In genomic region chr4:31089815-31090214, GRCh38 we compare ENCODE assay signal across 9 cellular contexts.
DNase-seq lines count a peak whose midpoint lies in the region; ATAC-seq and TF ChIP-seq lines count a peak whose summit lies in the region.
"Had no signal": no experiment of that assay in that cellular context is flagged by ENCODE, and none has a peak within 500 bp of the region (broad histone marks: within the 10 kb centered on the region; RNA-seq: fewer than 3 reads in every experiment).

No MANE protein-coding gene starts in this region.

- H3K18ac ChIP-seq in IMR-90 (ENCODE audit: low read depth, low read length) = peak overlapping the region; percentile 64; the same call in 1 of the 2 replicates

- H3K9me3 Mint-ChIP-seq in progenitor cell of endocrine pancreas (ENCODE audit: low read depth) (no peaks in the 10 kb centered on the region), T-cell (peaks cover 7 to 10% (median 7%) of the 10 kb centered on the region in 3 donors)

- no peak overlapping the region for H3K9ac ChIP-seq in IMR-90 (ENCODE audit: low read depth, low read length)

- H3K4me2 ChIP-seq in IMR-90 (ENCODE audit: low read depth, low read length) = no peak overlapping the region

- in situ Hi-C loops in IMR-90 (cut with MboI; ENCODE audit: low sequenced_read_pairs) = no loop called here

- H2AFZ ChIP-seq in IMR-90 (replicated peaks; ENCODE audit: low read length, poor library complexity) = no peak overlapping the region

- no peak overlapping the region for H3K23ac ChIP-seq in IMR-90 (ENCODE audit: low read depth, low read length)

- TF ChIP-seq POLR2A in IMR-90 (IDR thresholded peaks at IDR 0.05; ENCODE audit: low read depth, low read length) (no peak), Peyer's patch (IDR thresholded peaks at IDR 0.05) (no peak)

- peak overlapping the region; percentile 8 for H2BK5ac ChIP-seq in IMR-90 (ENCODE audit: low read depth, low read length, poor library complexity, severe bottlenecking)

- H2BK120ac ChIP-seq in IMR-90 (ENCODE audit: low read depth, low read length) = peak overlapping the region; percentile 83

- peak overlapping the region; percentile 37; the same call in 1 of the 2 replicates for H4K91ac ChIP-seq in IMR-90 (ENCODE audit: insufficient read depth, low read depth, low read length)

- no peak overlapping the region for H3K14ac ChIP-seq in IMR-90 (replicated peaks; ENCODE audit: low read depth, low read length)

- H3K27me3 Mint-ChIP-seq in progenitor cell of endocrine pancreas = no peaks in the 10 kb centered on the region
- H3K27me3 Mint-ChIP-seq in T-cell = no peaks in the 10 kb centered on the region

- H3K9me3 ChIP-seq in IMR-90 (ENCODE audit: control insufficient read depth, insufficient read depth, low read length) (no peaks in the 10 kb centered on the region), Peyer's patch (no peaks in the 10 kb centered on the region)

- H3K4me1 ChIP-seq in IMR-90 (ENCODE audit: control insufficient read depth, insufficient read depth, low read length) (peaks cover 5% of the 10 kb centered on the region), Peyer's patch (no peaks in the 10 kb centered on the region)

- no TSS peak for BruUV-seq in IMR-90 (replicated peaks; lab: Mats Ljungman, UMichigan)

- peak overlapping the region; percentile 79 for H2BK20ac ChIP-seq in IMR-90 (ENCODE audit: low read depth, low read length)

- no peak overlapping the region for H3K56ac ChIP-seq in IMR-90 (ENCODE audit: extremely low read depth, insufficient read depth, low read length)

- CTCF ChIA-PET in IMR-90 (lab: Yijun Ruan, JAX) (no interaction called here), T-cell (lab: Charles Lee) (no interaction called here)

- no peak overlapping the region for H2AK9ac ChIP-seq in IMR-90 (replicated peaks; ENCODE audit: low read depth, low read length, poor library complexity)

- H3K4me3 ChIP-seq in IMR-90 (ENCODE audit: insufficient read depth, low read depth, low read length) (no peak overlapping the region), coronary artery (no peak overlapping the region), Peyer's patch (no peak overlapping the region)

- POLR2A ChIA-PET in IMR-90 (lab: Charles Lee; ENCODE audit: unreplicated experiment) (no interaction called here), T-cell (lab: Charles Lee) (interaction anchor here in 1 of 2 donors (0.6 kb wide), 1 partner anchor 10 kb away, joined by 7 read pairs; no protein-coding TSS in a partner anchor)

- peaks cover 2% of the 10 kb centered on the region; the same call in 1 of the 2 replicates for H3K9me1 ChIP-seq in IMR-90 (ENCODE audit: insufficient read depth, low read length)

- H3K79me1 ChIP-seq in IMR-90 (ENCODE audit: low read depth in 1 of 2, low read length in 2 of 2) = no peaks in the 10 kb centered on the region

- TF ChIP-seq CTCF in IMR-90 (conservative IDR thresholded peaks at IDR 0.05; ENCODE audit: low read depth, low read length) = no peak
- no peak for TF ChIP-seq CTCF in coronary artery (IDR thresholded peaks at IDR 0.05)
- no peak for TF ChIP-seq CTCF in progenitor cell of endocrine pancreas (IDR thresholded peaks at IDR 0.05; ENCODE audit: unreplicated experiment)
- TF ChIP-seq CTCF in Peyer's patch (IDR thresholded peaks at IDR 0.05) = no peak

- no peak overlapping the region for H3K4me3 Mint-ChIP-seq in progenitor cell of endocrine pancreas (ENCODE audit: low read depth)
- no peak overlapping the region for H3K4me3 Mint-ChIP-seq in T-cell

- peak overlapping the region; percentile 1; the same call in 1 of the 3 replicates for H2BK15ac ChIP-seq in IMR-90 (ENCODE audit: low read depth, low read length)

- ATAC-seq in IMR-90 (ENCODE audit: low read depth) (no peak), T-cell (replicated peaks in 1 of 4) (no peak)

- no CpG with 5 or more reads among the region's 6 CpGs for WGBS in IMR-90 (ENCODE audit: extremely low coverage in 2 of 2, insufficient read length in 1 of 2), 2 experiments

- H4K20me1 ChIP-seq in IMR-90 (ENCODE audit: insufficient read depth, low read length) = no peaks in the 10 kb centered on the region

- no peak for TF ChIP-seq RAD21 in IMR-90 (IDR thresholded peaks at IDR 0.05; ENCODE audit: low read length)

- H3K27ac Mint-ChIP-seq in progenitor cell of endocrine pancreas = peak overlapping the region; percentile 73
- no peak overlapping the region for H3K27ac Mint-ChIP-seq in T-cell

- peak overlapping the region; percentile 77; the same call in 1 of the 2 replicates for H3K4ac ChIP-seq in IMR-90 (ENCODE audit: low read depth, low read length)

- H4K5ac ChIP-seq in IMR-90 (ENCODE audit: low read depth, low read length) = no peak overlapping the region

- H4K8ac ChIP-seq in IMR-90 (ENCODE audit: low read depth in 2 of 2, low read length in 2 of 2) = peak overlapping the region in 1 of 2 experiments; percentile 59; a peak in 1 of 4 replicates

- H3K4me1 Mint-ChIP-seq in progenitor cell of endocrine pancreas (ENCODE audit: low read depth) (peaks cover 36% of the 10 kb centered on the region), T-cell (no peaks in the 10 kb centered on the region)

- intact Hi-C loops in IMR-90 (cut with micrococcal nuclease) = loop anchor here (2.0 kb wide), 1 partner anchor 373 kb away; no protein-coding TSS in a partner anchor

- dilution Hi-C loops in IMR-90 (cut with HindIII; ENCODE audit: low sequenced_read_pairs, unreplicated experiment) = no loop called here

- DNase-seq in IMR-90 (peak; percentile 57), NCI-H446 treated with DMSO at 0.1 percent for 48 hours (lab: John Stamatoyannopoulos, UW) (peak; percentile 27), coronary artery (ENCODE audit: low spot score) (no peak), progenitor cell of endocrine pancreas (ENCODE audit: low spot score, unreplicated experiment) (no peak), Peyer's patch (no peak), globus pallidus (ENCODE audit: low spot score) (no peak), GDM1 (lab: John Stamatoyannopoulos, UW) (no peak), T-cell (no peak)
- DNase-seq: activated gamma-delta T cell treated with Interleukin-2 at 50 U/mL for 16 hours had no signal

- H3K36me3 Mint-ChIP-seq in progenitor cell of endocrine pancreas (ENCODE audit: insufficient read depth) = no peaks in the 10 kb centered on the region
- no peaks in the 10 kb centered on the region for H3K36me3 Mint-ChIP-seq in T-cell

- H3K27ac ChIP-seq in IMR-90 (ENCODE audit: insufficient read depth, low read length) = no peak overlapping the region
- H3K27ac ChIP-seq in coronary artery = peak overlapping the region; percentile 47 to 63
- no peak overlapping the region for H3K27ac ChIP-seq in Peyer's patch

- no peak overlapping the region for H2AK5ac ChIP-seq in IMR-90 (ENCODE audit: low read depth, low read length)

- no peaks in the 10 kb centered on the region for H3K27me3 ChIP-seq in IMR-90 (ENCODE audit: control insufficient read depth, insufficient read depth, low read length)
- H3K27me3 ChIP-seq in Peyer's patch = no peaks in the 10 kb centered on the region

- no peaks in the 10 kb centered on the region for H3K36me3 ChIP-seq in IMR-90 (ENCODE audit: control insufficient read depth, insufficient read depth, low read length)
- H3K36me3 ChIP-seq in Peyer's patch = no peaks in the 10 kb centered on the region

TF ChIP-seq in IMR-90, 13 proteins besides CTCF, POLR2A, EP300 and RAD21:
- TF ChIP-seq RCOR1 (IDR thresholded peaks at IDR 0.05; ENCODE audit: insufficient replicate concordance, low read length) (no peak), RFX5 (IDR thresholded peaks at IDR 0.05; ENCODE audit: low read depth, low read length) (no peak), SMC3 (IDR thresholded peaks at IDR 0.05; ENCODE audit: low read depth, low read length) (no peak), BHLHE40 (IDR thresholded peaks at IDR 0.05; ENCODE audit: low read depth, low read length) (no peak), MAFK (IDR thresholded peaks at IDR 0.05; ENCODE audit: low read depth, low read length) (no peak), FOS (IDR thresholded peaks at IDR 0.05; ENCODE audit: low read depth, low read length) (no peak), CHD1 (IDR thresholded peaks at IDR 0.05; ENCODE audit: low read depth, low read length) (no peak), NFE2L2 (IDR thresholded peaks at IDR 0.05; ENCODE audit: low read depth, low read length) (no peak), MXI1 (IDR thresholded peaks at IDR 0.05; ENCODE audit: borderline replicate concordance, low read depth, low read length) (no peak)
- TF ChIP-seq, protein P1, sequence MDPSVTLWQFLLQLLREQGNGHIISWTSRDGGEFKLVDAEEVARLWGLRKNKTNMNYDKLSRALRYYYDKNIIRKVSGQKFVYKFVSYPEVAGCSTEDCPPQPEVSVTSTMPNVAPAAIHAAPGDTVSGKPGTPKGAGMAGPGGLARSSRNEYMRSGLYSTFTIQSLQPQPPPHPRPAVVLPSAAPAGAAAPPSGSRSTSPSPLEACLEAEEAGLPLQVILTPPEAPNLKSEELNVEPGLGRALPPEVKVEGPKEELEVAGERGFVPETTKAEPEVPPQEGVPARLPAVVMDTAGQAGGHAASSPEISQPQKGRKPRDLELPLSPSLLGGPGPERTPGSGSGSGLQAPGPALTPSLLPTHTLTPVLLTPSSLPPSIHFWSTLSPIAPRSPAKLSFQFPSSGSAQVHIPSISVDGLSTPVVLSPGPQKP (IDR thresholded peaks at IDR 0.05; ENCODE audit: borderline replicate concordance, low read depth, low read length) = no peak

Comparison
In these comparisons a context has a peak if more than half of its experiments do, and no peak if none do; other contexts are left out.
1. DNase-seq: peak in IMR-90 (single experiment) and NCI-H446 treated with DMSO at 0.1 percent for 48 hours (single experiment); none in coronary artery (single experiment), progenitor cell of endocrine pancreas (single experiment), Peyer's patch (0 of 3), globus pallidus (single experiment), GDM1 (single experiment) and T-cell (0 of 34).
2. H3K27ac ChIP-seq: peak in coronary artery (2 of 2); none in IMR-90 (single experiment) and Peyer's patch (0 of 4).